10 cellular contexts compared by ENCODE assay signal in the genomic region with DNA sequence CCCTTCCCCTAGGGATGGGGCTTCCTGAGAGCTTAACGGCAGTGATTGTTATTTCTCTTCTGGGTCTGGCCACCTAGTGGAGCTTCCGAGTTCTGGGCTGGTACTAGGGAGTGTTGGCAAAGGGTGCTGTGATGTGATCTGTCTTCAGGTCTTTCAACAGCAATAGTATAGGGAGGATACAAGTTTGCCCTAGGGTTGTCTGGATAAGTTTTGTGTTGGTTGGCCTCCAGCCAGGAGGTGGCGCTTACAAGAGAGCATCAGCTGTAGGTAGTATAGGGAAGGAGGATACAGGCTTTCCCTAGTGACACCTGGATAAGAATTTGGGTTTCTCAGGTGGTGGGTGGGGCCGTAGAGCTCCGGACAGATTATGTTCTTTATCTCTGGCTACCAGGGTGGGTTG. TPM values are rescaled to one million over a fixed set of nuclear protein-coding genes. Genes with fewer than 3 reads are reported as not detected.
A peak's percentile ranks its signal among the peaks of the same experiment; 100 is the strongest.
DNase-seq lines count a peak whose midpoint lies in the region; ATAC-seq and TF ChIP-seq lines count a peak whose summit lies in the region.
"Had no signal": no experiment of that assay in that cellular context is flagged by ENCODE, and none has a peak within 500 bp of the region (broad histone marks: within the 10 kb centered on the region; RNA-seq: fewer than 3 reads in every experiment).

No MANE protein-coding gene starts in this region.

- intact Hi-C loops in activated CD8-positive, alpha-beta T cell treated with anti-CD3 and anti-CD28 coated beads for 36 hours (cut with micrococcal nuclease), result no loop called here

- DNase-seq in activated CD8-positive, alpha-beta T cell treated with anti-CD3 and anti-CD28 coated beads for 36 hours, result peak; percentile 22
- DNase-seq in activated CD8-positive, alpha-beta T cell treated with anti-CD3 and anti-CD28 coated beads, Interleukin-2, amount 10 ng/mL, durations not matched to agents 7 days and 5 days, result no peak
- DNase-seq in SK-N-DZ (ENCODE audit: low spot score), result peak; percentile 17
- peak in 1 of 2 donors; percentile 75 for DNase-seq in suprapubic skin (ENCODE audit: low spot score in 2 of 2)
- DNase-seq in dedifferentiated amniotic fluid mesenchymal stem cell (ENCODE audit: extremely low spot score), result no peak
- DNase-seq in activated naive CD4-positive, alpha-beta T cell treated with Interleukin-2 at 50 U/mL for 16 hours, result no peak
- DNase-seq: NCI-H510A had no signal

- no peaks in the 10 kb centered on the region for H3K9me3 ChIP-seq in suprapubic skin
- H3K9me3 ChIP-seq: tibial artery had no signal

- H3K36me3 ChIP-seq in suprapubic skin, result no peaks in the 10 kb centered on the region
- H3K36me3 ChIP-seq: tibial artery had no signal

- 45% methylated on average over 4 of the region's 5 CpGs for WGBS in suprapubic skin

- H3K4me1 Mint-ChIP-seq in activated CD8-positive, alpha-beta T cell treated with anti-CD3 and anti-CD28 coated beads for 36 hours (ENCODE audit: low read depth), result no peaks in the 10 kb centered on the region
- no peaks in the 10 kb centered on the region for H3K4me1 Mint-ChIP-seq in activated CD8-positive, alpha-beta T cell treated with anti-CD3 and anti-CD28 coated beads, Interleukin-2, amount 10 ng/mL, durations not matched to agents 7 days and 5 days (ENCODE audit: low read depth)

- H3K9me3 Mint-ChIP-seq in activated CD8-positive, alpha-beta T cell treated with anti-CD3 and anti-CD28 coated beads for 36 hours, result peaks cover 8% of the 10 kb centered on the region
- H3K9me3 Mint-ChIP-seq in activated CD8-positive, alpha-beta T cell treated with anti-CD3 and anti-CD28 coated beads, Interleukin-2, amount 10 ng/mL, durations not matched to agents 7 days and 5 days (ENCODE audit: insufficient read depth), result no peaks in the 10 kb centered on the region

- no peak overlapping the region for H3K27ac Mint-ChIP-seq in activated CD8-positive, alpha-beta T cell treated with anti-CD3 and anti-CD28 coated beads for 36 hours
- H3K27ac Mint-ChIP-seq in activated CD8-positive, alpha-beta T cell treated with anti-CD3 and anti-CD28 coated beads, Interleukin-2, amount 10 ng/mL, durations not matched to agents 7 days and 5 days, result no peak overlapping the region

- POLR2A ChIA-PET in activated CD8-positive, alpha-beta T cell treated with anti-CD3 and anti-CD28 coated beads for 36 hours (lab: Charles Lee), result no interaction called here
- POLR2A ChIA-PET in activated CD8-positive, alpha-beta T cell treated with anti-CD3 and anti-CD28 coated beads, Interleukin-2, amount 10 ng/mL, durations not matched to agents 7 days and 5 days (lab: Charles Lee), result no interaction called here

- H3K27ac ChIP-seq in suprapubic skin, result peak overlapping the region; percentile 45
- H3K27ac ChIP-seq: tibial artery had no signal

- CTCF ChIA-PET in activated CD8-positive, alpha-beta T cell treated with anti-CD3 and anti-CD28 coated beads for 36 hours (lab: Charles Lee), result interaction anchor here (0.9 to 4.5 kb wide), 5 partner anchors 11 to 201 kb away, joined by 3 to 19 read pairs (median 3); no protein-coding TSS in a partner anchor
- CTCF ChIA-PET in activated CD8-positive, alpha-beta T cell treated with anti-CD3 and anti-CD28 coated beads, Interleukin-2, amount 10 ng/mL, durations not matched to agents 7 days and 5 days (lab: Charles Lee), result interaction anchor here (0.8 to 2.3 kb wide), 5 partner anchors 10 to 283 kb away, joined by 3 to 17 read pairs (median 3); no protein-coding TSS in a partner anchor

- H3K4me3 Mint-ChIP-seq in activated CD8-positive, alpha-beta T cell treated with anti-CD3 and anti-CD28 coated beads for 36 hours, result no peak overlapping the region
- H3K4me3 Mint-ChIP-seq in activated CD8-positive, alpha-beta T cell treated with anti-CD3 and anti-CD28 coated beads, Interleukin-2, amount 10 ng/mL, durations not matched to agents 7 days and 5 days, result no peak overlapping the region

- no peaks in the 10 kb centered on the region for H3K36me3 Mint-ChIP-seq in activated CD8-positive, alpha-beta T cell treated with anti-CD3 and anti-CD28 coated beads for 36 hours (ENCODE audit: low read depth)
- H3K36me3 Mint-ChIP-seq in activated CD8-positive, alpha-beta T cell treated with anti-CD3 and anti-CD28 coated beads, Interleukin-2, amount 10 ng/mL, durations not matched to agents 7 days and 5 days (ENCODE audit: low read depth), result no peaks in the 10 kb centered on the region

- H3K27me3 ChIP-seq in suprapubic skin, result no peaks in the 10 kb centered on the region
- H3K27me3 ChIP-seq: tibial artery had no signal

- H3K27me3 Mint-ChIP-seq in activated CD8-positive, alpha-beta T cell treated with anti-CD3 and anti-CD28 coated beads for 36 hours, result no peaks in the 10 kb centered on the region
- peaks cover 4% of the 10 kb centered on the region for H3K27me3 Mint-ChIP-seq in activated CD8-positive, alpha-beta T cell treated with anti-CD3 and anti-CD28 coated beads, Interleukin-2, amount 10 ng/mL, durations not matched to agents 7 days and 5 days (ENCODE audit: low read depth)

- H3K4me3 ChIP-seq in suprapubic skin, result no peak overlapping the region
- H3K4me3 ChIP-seq: tibial artery had no signal

- peaks cover 9% of the 10 kb centered on the region for H3K4me1 ChIP-seq in suprapubic skin
- H3K4me1 ChIP-seq: tibial artery had no signal

- ATAC-seq in activated CD8-positive, alpha-beta T cell treated with anti-CD3 and anti-CD28 coated beads for 36 hours, result no peak
- no peak for ATAC-seq in activated CD8-positive, alpha-beta T cell treated with anti-CD3 and anti-CD28 coated beads, Interleukin-2, amount 10 ng/mL, durations not matched to agents 7 days and 5 days
- ATAC-seq in HG03025 (IDR thresholded peaks at IDR 0.05; ENCODE audit: low FRiP score, unreplicated experiment) (peak; percentile 66), HG03457 (IDR thresholded peaks at IDR 0.05; ENCODE audit: unreplicated experiment) (no peak)

- TF ChIP-seq POLR2A in suprapubic skin (IDR thresholded peaks at IDR 0.05), result no peak

- no peak for TF ChIP-seq CTCF in activated CD8-positive, alpha-beta T cell treated with anti-CD3 and anti-CD28 coated beads for 36 hours (IDR thresholded peaks at IDR 0.05)
- peak; percentile 32 to 33 for TF ChIP-seq CTCF in suprapubic skin (IDR thresholded peaks at IDR 0.05)

- no peak for TF ChIP-seq EP300 in suprapubic skin (IDR thresholded peaks at IDR 0.05)

RNA-seq across cellular contexts. Expression of a gene that starts 19.2 kb away (rescaled TPM):
- 10 to 100 TPM; 40.5 to 45.3 TPM for total RNA-seq in activated CD8-positive, alpha-beta T cell treated with anti-CD3 and anti-CD28 coated beads for 36 hours
- total RNA-seq in activated CD8-positive, alpha-beta T cell treated with anti-CD3 and anti-CD28 coated beads, Interleukin-2, amount 10 ng/mL, durations not matched to agents 7 days and 5 days, result 10 to 100 TPM; 63.8 to 65.3 TPM
- 20.0 and 27.8 TPM in 2 replicates for polyA plus RNA-seq in SK-N-DZ (2014; cell fraction: cytosol; rRNA removed)
- 28.5 and 30.1 TPM in 2 replicates for polyA plus RNA-seq in SK-N-DZ (2014; cell fraction: nucleus; rRNA removed)
- total RNA-seq in suprapubic skin, result 10 to 100 TPM; 13.2 to 41.3 (median 21.7) TPM

Comparison
In these comparisons a context has a peak if more than half of its experiments do, and no peak if none do; other contexts are left out.
1. DNase-seq: peak in activated CD8-positive, alpha-beta T cell treated with anti-CD3 and anti-CD28 coated beads for 36 hours (single experiment) and SK-N-DZ (single experiment); none in activated CD8-positive, alpha-beta T cell treated with anti-CD3 and anti-CD28 coated beads, Interleukin-2, amount 10 ng/mL, durations not matched to agents 7 days and 5 days (single experiment), dedifferentiated amniotic fluid mesenchymal stem cell (single experiment) and activated naive CD4-positive, alpha-beta T cell treated with Interleukin-2 at 50 U/mL for 16 hours (single experiment).